8 cellular contexts compared by ENCODE assay signal in the genomic region with DNA sequence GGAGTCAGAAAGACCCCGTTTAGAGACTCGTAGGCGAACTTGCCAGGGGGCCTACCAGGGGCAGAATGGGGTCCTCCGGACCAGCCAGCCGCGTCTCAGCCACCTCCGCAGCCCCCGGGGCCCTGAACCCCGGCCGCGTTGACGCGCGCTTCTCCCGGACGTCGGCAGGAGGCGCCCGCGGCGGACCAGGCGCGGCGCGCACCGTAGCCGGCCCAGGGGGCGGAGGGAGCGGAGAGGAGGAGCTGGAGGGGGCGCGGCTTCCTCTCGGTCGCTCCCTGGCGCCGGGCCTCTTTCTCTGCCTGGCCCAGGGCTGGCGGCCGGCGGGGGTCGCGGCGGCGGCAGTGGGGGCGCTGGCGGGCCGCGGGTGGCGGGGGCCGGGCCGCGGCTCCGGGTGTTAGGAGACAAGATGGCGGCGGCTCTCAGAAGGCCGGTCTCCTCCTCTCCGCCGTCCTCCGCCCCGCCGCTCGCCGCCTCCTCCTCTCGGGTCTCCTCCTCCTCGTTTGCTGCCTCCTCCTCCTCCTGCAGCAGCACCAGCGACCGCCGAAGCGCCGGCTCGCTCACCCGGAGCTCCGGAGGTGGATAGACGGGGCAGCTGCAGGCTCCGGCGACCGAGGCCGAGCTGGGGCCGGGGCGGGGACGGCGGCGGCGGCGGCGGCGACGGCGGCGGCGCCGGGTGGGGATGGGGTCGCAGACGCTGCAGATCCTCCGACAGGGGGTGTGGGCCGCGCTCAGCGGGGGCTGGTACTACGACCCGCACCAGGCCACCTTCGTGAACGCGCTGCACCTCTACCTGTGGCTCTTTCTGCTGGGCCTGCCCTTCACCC. TPM values are rescaled to one million over a fixed set of nuclear protein-coding genes. Genes with fewer than 3 reads are reported as not detected.
DNase-seq lines count a peak whose midpoint lies in the region; ATAC-seq and TF ChIP-seq lines count a peak whose summit lies in the region.

A gene (plus strand): TSS at position 288 of the 824 bp plus-strand sequence. CDS start 392 bp downstream, at position 680.

- H3K4me3 ChIP-seq in heart right ventricle (peak within 1 kb of the TSS; percentile 91 to 98 (median 94)), upper lobe of right lung (peak within 1 kb of the TSS; percentile 97)

- H3K9me3 Mint-ChIP-seq in T-cell: no peaks in the 10 kb centered on the region
- H3K9me3 Mint-ChIP-seq in progenitor cell of endocrine pancreas (ENCODE audit: low read depth): no peaks in the 10 kb centered on the region

- H3K4me3 Mint-ChIP-seq in T-cell (peak within 1 kb of the TSS; percentile 88 to 94 (median 93)), progenitor cell of endocrine pancreas (ENCODE audit: low read depth) (peak within 1 kb of the TSS; percentile 95)

- H3K36me3 ChIP-seq in heart right ventricle (no peaks in the 10 kb centered on the region), upper lobe of right lung (no peaks in the 10 kb centered on the region)

- peaks cover 7 to 67% (median 59%) of the 10 kb centered on the region in 9 donors for H3K4me1 ChIP-seq in heart right ventricle
- peaks cover 44% of the 10 kb centered on the region for H3K4me1 ChIP-seq in upper lobe of right lung

- WGBS in adipose tissue, 3 donors: 0 to 1% (median 0%) methylated on average over 50 to 101 of the region's 101 CpGs
- WGBS in heart right ventricle, 2 donors: 1% methylated on average over 75 to 100 of the region's 101 CpGs

- POLR2A ChIA-PET in T-cell (lab: Charles Lee): interaction anchor here (0.5 to 1.2 kb wide), 9 partner anchors 10 to 1261 kb away, joined by 4 to 12 read pairs (median 5); no protein-coding TSS in a partner anchor

- H3K36me3 Mint-ChIP-seq in T-cell: no peaks in the 10 kb centered on the region
- H3K36me3 Mint-ChIP-seq in progenitor cell of endocrine pancreas (ENCODE audit: insufficient read depth): no peaks in the 10 kb centered on the region

- CTCF ChIA-PET in T-cell (lab: Charles Lee): interaction anchor here (0.6 to 4.5 kb wide), 26 partner anchors 8 to 103 kb away, joined by 3 to 129 read pairs (median 10); a partner anchor contains a TSS

- H3K27me3 ChIP-seq in heart right ventricle (no peaks in the 10 kb centered on the region), upper lobe of right lung (no peaks in the 10 kb centered on the region)

- H3K27ac ChIP-seq in adipose tissue (ENCODE audit: low read depth, low read length): peak within 1 kb of the TSS; percentile 86
- peak within 1 kb of the TSS; percentile 88 to 98 (median 94) for H3K27ac ChIP-seq in heart right ventricle
- peak within 1 kb of the TSS; percentile 87 for H3K27ac ChIP-seq in upper lobe of right lung

- H3K4me1 Mint-ChIP-seq in T-cell (peaks cover 52 to 68% (median 64%) of the 10 kb centered on the region in 3 donors), progenitor cell of endocrine pancreas (ENCODE audit: low read depth) (peaks cover 32% of the 10 kb centered on the region)

- H3K27me3 Mint-ChIP-seq in T-cell: no peaks in the 10 kb centered on the region
- peaks cover 4% of the 10 kb centered on the region for H3K27me3 Mint-ChIP-seq in progenitor cell of endocrine pancreas

- peak within 1 kb of the TSS; percentile 95 to 99 for H3K27ac Mint-ChIP-seq in T-cell
- peak within 1 kb of the TSS; percentile 89 for H3K27ac Mint-ChIP-seq in progenitor cell of endocrine pancreas

- DNase-seq in NCI-H1105 treated with DMSO at 0.1 percent for 48 hours (lab: John Stamatoyannopoulos, UW): peak; percentile 89
- DNase-seq in T-cell: peak; percentile 86 to 94 (median 90)
- peak; percentile 89 to 91 for DNase-seq in heart right ventricle
- DNase-seq in progenitor cell of endocrine pancreas (ENCODE audit: low spot score, unreplicated experiment): peak; percentile 88
- peak; percentile 95 for DNase-seq in upper lobe of right lung

- H3K9me3 ChIP-seq in heart right ventricle (no peaks in the 10 kb centered on the region), upper lobe of right lung (no peaks in the 10 kb centered on the region)

- intact Hi-C loops in heart right ventricle (cut with DNase I) (loop anchor here in 9 of 10 donors (1.0 to 10.0 kb wide), 11 partner anchors 45 to 91 kb away; no protein-coding TSS in a partner anchor), upper lobe of right lung (cut with DNase I) (no loop called here)

- TF ChIP-seq CTCF in GM12874 (IDR thresholded peaks at IDR 0.05; ENCODE audit: insufficient read depth, low read depth, low read length): peak; percentile 89
- peak; percentile 69 to 97 (median 91) for TF ChIP-seq CTCF in heart right ventricle (IDR thresholded peaks at IDR 0.05)
- peak; percentile 77 for TF ChIP-seq CTCF in progenitor cell of endocrine pancreas (IDR thresholded peaks at IDR 0.05; ENCODE audit: unreplicated experiment)
- TF ChIP-seq CTCF in upper lobe of right lung (IDR thresholded peaks at IDR 0.05): peak; percentile 87

- ATAC-seq in HG02642 (IDR thresholded peaks at IDR 0.05; ENCODE audit: poor library complexity, unreplicated experiment) (peak; percentile 80), T-cell (replicated peaks in 1 of 4) (peak; percentile 78 to 82 (median 80)), heart right ventricle (peak; percentile 81 to 90 (median 88)), upper lobe of right lung (peak; percentile 94)

RNA-seq across cellular contexts. Expression of the gene that starts here (rescaled TPM):
- total RNA-seq in T-cell: 100 to 1,000 TPM in 2 of 5 donors, 10 to 100 TPM in 3; 80.8 to 140 (median 86.3) TPM
- 10 to 100 TPM in 1 of 3 donors, 1 to 10 TPM in 2; 3.6 to 14.7 (median 8.2) TPM for polyA plus RNA-seq in adipose tissue
- total RNA-seq in heart right ventricle: 10 to 100 TPM; 27.4 to 66.6 (median 48.2) TPM
- polyA plus RNA-seq in heart right ventricle: 1 to 10 TPM; 4.5 to 7.9 TPM
- total RNA-seq in progenitor cell of endocrine pancreas: 56.4 and 65.8 TPM in 2 replicates
- total RNA-seq in upper lobe of right lung: 46.5 TPM

Comparison
In these comparisons a context has a peak if more than half of its experiments do, and no peak if none do; other contexts are left out.
1. Peak in every context shown above with its lines: DNase-seq, ATAC-seq, H3K4me3 ChIP-seq and H3K27ac ChIP-seq.